In genomic region chr7:157555921-157556320, GRCh38 we compare ENCODE assay signal across 19 cellular contexts.
DNase-seq lines count a peak whose midpoint lies in the region; ATAC-seq, FAIRE-seq and TF ChIP-seq lines count a peak whose summit lies in the region.
"Had no signal": no experiment of that assay in that cellular context is flagged by ENCODE, and none has a peak within 500 bp of the region (broad histone marks: within the 10 kb centered on the region; RNA-seq: fewer than 3 reads in every experiment).

No MANE protein-coding gene starts in this region.

- DNase-seq in activated naive CD8-positive, alpha-beta T cell treated with anti-CD3 and anti-CD28 coated beads, Interleukin-2, amount 10 ng/mL, durations not matched to agents 7 days and 5 days: peak; percentile 20
- DNase-seq in activated naive CD8-positive, alpha-beta T cell treated with anti-CD3 and anti-CD28 coated beads, Interleukin-2, amount 50 U/mL, for 24 hours: no peak
- DNase-seq in astrocyte (ENCODE audit: low read depth) (no peak), mesenteric fat pad (ENCODE audit: low spot score) (peak; percentile 60), upper lobe of right lung (peak; percentile 36), SIG-M5 treated with dmso at 0.1 percent for 504 hours (lab: John Stamatoyannopoulos, UW; ENCODE audit: unreplicated experiment) (no peak), NOMO-1 treated with dmso at 0.1 percent for 144 hours (lab: John Stamatoyannopoulos, UW; ENCODE audit: unreplicated experiment) (no peak)
- DNase-seq: BE2C, GDM1, KBM-7, NCI-H1694 treated with DMSO at 0.1 percent for 48 hours, NCI-H510A treated with DMSO at 0.1 percent for 48 hours, PC-9 had no signal

- POLR2A ChIA-PET in activated naive CD8-positive, alpha-beta T cell treated with anti-CD3 and anti-CD28 coated beads, Interleukin-2, amount 10 ng/mL, durations not matched to agents 7 days and 5 days (lab: Charles Lee): no interaction called here

- TF ChIP-seq CTCF in astrocyte (IDR thresholded peaks at IDR 0.05; ENCODE audit: insufficient read depth, low read depth, low read length): no peak
- no peak for TF ChIP-seq CTCF in upper lobe of right lung (IDR thresholded peaks at IDR 0.05)

- H3K4me1 ChIP-seq in astrocyte (ENCODE audit: insufficient read depth, low read length) (peaks cover 16% of the 10 kb centered on the region), upper lobe of right lung (no peaks in the 10 kb centered on the region)
- H3K4me1 ChIP-seq: BE2C, Caco-2 had no signal

- no peaks in the 10 kb centered on the region for H4K20me1 ChIP-seq in astrocyte (ENCODE audit: insufficient read depth, low read length)

- H3K36me3 Mint-ChIP-seq in activated naive CD8-positive, alpha-beta T cell treated with anti-CD3 and anti-CD28 coated beads, Interleukin-2, amount 10 ng/mL, durations not matched to agents 7 days and 5 days: peaks cover 5% of the 10 kb centered on the region
- H3K36me3 Mint-ChIP-seq in activated naive CD8-positive, alpha-beta T cell treated with anti-CD3 and anti-CD28 coated beads, Interleukin-2, amount 50 U/mL, for 24 hours (ENCODE audit: low read depth): no peaks in the 10 kb centered on the region
- no peaks in the 10 kb centered on the region for H3K36me3 Mint-ChIP-seq in astrocyte (ENCODE audit: low read depth, unreplicated experiment)

- peak overlapping the region; percentile 76 for H3K4me2 ChIP-seq in astrocyte (ENCODE audit: low read length)
- H3K4me2 ChIP-seq: GM23338, PC-9 had no signal

- no peaks in the 10 kb centered on the region for H3K27me3 ChIP-seq in astrocyte (ENCODE audit: insufficient read depth, low read length)
- H3K27me3 ChIP-seq in upper lobe of right lung: no peaks in the 10 kb centered on the region
- H3K27me3 ChIP-seq: BE2C, SJSA1 had no signal

- ATAC-seq in activated naive CD8-positive, alpha-beta T cell treated with anti-CD3 and anti-CD28 coated beads, Interleukin-2, amount 10 ng/mL, durations not matched to agents 7 days and 5 days (ENCODE audit: low read depth): no peak
- no peak for ATAC-seq in activated naive CD8-positive, alpha-beta T cell treated with anti-CD3 and anti-CD28 coated beads, Interleukin-2, amount 50 U/mL, for 24 hours
- no peak for ATAC-seq in upper lobe of right lung
- ATAC-seq: GM23338 had no signal

- H3K4me3 ChIP-seq in astrocyte (ENCODE audit: insufficient read depth, low read depth, low read length): no peak overlapping the region
- no peak overlapping the region for H3K4me3 ChIP-seq in upper lobe of right lung
- H3K4me3 ChIP-seq: GM23338, PC-9, SJSA1 had no signal

- intact Hi-C loops in upper lobe of right lung (cut with DNase I): no loop called here

- H2AFZ ChIP-seq in astrocyte (ENCODE audit: low read depth, low read length): no peak overlapping the region
- H2AFZ ChIP-seq: GM23338, PC-9 had no signal

- no peaks in the 10 kb centered on the region for H3K27me3 Mint-ChIP-seq in activated naive CD8-positive, alpha-beta T cell treated with anti-CD3 and anti-CD28 coated beads, Interleukin-2, amount 10 ng/mL, durations not matched to agents 7 days and 5 days
- H3K27me3 Mint-ChIP-seq in activated naive CD8-positive, alpha-beta T cell treated with anti-CD3 and anti-CD28 coated beads, Interleukin-2, amount 50 U/mL, for 24 hours: no peaks in the 10 kb centered on the region
- no peaks in the 10 kb centered on the region for H3K27me3 Mint-ChIP-seq in astrocyte (ENCODE audit: low read depth, unreplicated experiment)
- H3K27me3 Mint-ChIP-seq: CD4-positive, alpha-beta T cell had no signal

- no peak overlapping the region for H3K27ac Mint-ChIP-seq in activated naive CD8-positive, alpha-beta T cell treated with anti-CD3 and anti-CD28 coated beads, Interleukin-2, amount 10 ng/mL, durations not matched to agents 7 days and 5 days
- H3K27ac Mint-ChIP-seq in activated naive CD8-positive, alpha-beta T cell treated with anti-CD3 and anti-CD28 coated beads, Interleukin-2, amount 50 U/mL, for 24 hours: no peak overlapping the region
- no peak overlapping the region for H3K27ac Mint-ChIP-seq in astrocyte (ENCODE audit: unreplicated experiment)
- H3K27ac Mint-ChIP-seq: CD4-positive, alpha-beta T cell; GM23338 had no signal

- no peak for FAIRE-seq in astrocyte (lab: Jason Lieb, UNC)
- FAIRE-seq: GM19239 had no signal

- H3K4me3 Mint-ChIP-seq in activated naive CD8-positive, alpha-beta T cell treated with anti-CD3 and anti-CD28 coated beads, Interleukin-2, amount 10 ng/mL, durations not matched to agents 7 days and 5 days: no peak overlapping the region
- H3K4me3 Mint-ChIP-seq in activated naive CD8-positive, alpha-beta T cell treated with anti-CD3 and anti-CD28 coated beads, Interleukin-2, amount 50 U/mL, for 24 hours: no peak overlapping the region
- no peak overlapping the region for H3K4me3 Mint-ChIP-seq in astrocyte (ENCODE audit: unreplicated experiment)
- H3K4me3 Mint-ChIP-seq: CD4-positive, alpha-beta T cell; GM23338 had no signal

- H3K27ac ChIP-seq in astrocyte (ENCODE audit: low read depth, low read length): no peak overlapping the region
- no peak overlapping the region for H3K27ac ChIP-seq in upper lobe of right lung
- H3K27ac ChIP-seq: PC-9, RWPE1, SJSA1 had no signal

- no peak overlapping the region for H3K9ac ChIP-seq in astrocyte (ENCODE audit: low read length)

- H3K9me3 ChIP-seq in astrocyte (ENCODE audit: insufficient read depth, low read depth, low read length) (no peaks in the 10 kb centered on the region), upper lobe of right lung (no peaks in the 10 kb centered on the region)
- H3K9me3 ChIP-seq: BE2C, Caco-2 had no signal

- H3K4me1 Mint-ChIP-seq in activated naive CD8-positive, alpha-beta T cell treated with anti-CD3 and anti-CD28 coated beads, Interleukin-2, amount 10 ng/mL, durations not matched to agents 7 days and 5 days: peaks cover 2% of the 10 kb centered on the region
- H3K4me1 Mint-ChIP-seq in activated naive CD8-positive, alpha-beta T cell treated with anti-CD3 and anti-CD28 coated beads, Interleukin-2, amount 50 U/mL, for 24 hours: no peaks in the 10 kb centered on the region
- no peaks in the 10 kb centered on the region for H3K4me1 Mint-ChIP-seq in astrocyte (ENCODE audit: low read depth, unreplicated experiment)
- H3K4me1 Mint-ChIP-seq: GM23338 had no signal

- no peaks in the 10 kb centered on the region for H3K36me3 ChIP-seq in astrocyte (ENCODE audit: insufficient read depth, low read length)
- H3K36me3 ChIP-seq in upper lobe of right lung: no peaks in the 10 kb centered on the region
- H3K36me3 ChIP-seq: BE2C, SJSA1 had no signal

- H3K9me3 Mint-ChIP-seq in activated naive CD8-positive, alpha-beta T cell treated with anti-CD3 and anti-CD28 coated beads, Interleukin-2, amount 10 ng/mL, durations not matched to agents 7 days and 5 days: peaks cover 2% of the 10 kb centered on the region
- H3K9me3 Mint-ChIP-seq in activated naive CD8-positive, alpha-beta T cell treated with anti-CD3 and anti-CD28 coated beads, Interleukin-2, amount 50 U/mL, for 24 hours: no peaks in the 10 kb centered on the region
- peaks cover 15% of the 10 kb centered on the region for H3K9me3 Mint-ChIP-seq in astrocyte (ENCODE audit: unreplicated experiment)
- H3K9me3 Mint-ChIP-seq: CD4-positive, alpha-beta T cell had no signal

- H3K79me2 ChIP-seq in astrocyte (ENCODE audit: insufficient read depth, low read length): no peaks in the 10 kb centered on the region

Comparison
In these comparisons a context has a peak if more than half of its experiments do, and no peak if none do; other contexts are left out.
1. DNase-seq: peak in activated naive CD8-positive, alpha-beta T cell treated with anti-CD3 and anti-CD28 coated beads, Interleukin-2, amount 10 ng/mL, durations not matched to agents 7 days and 5 days (single experiment), mesenteric fat pad (single experiment) and upper lobe of right lung (single experiment); none in activated naive CD8-positive, alpha-beta T cell treated with anti-CD3 and anti-CD28 coated beads, Interleukin-2, amount 50 U/mL, for 24 hours (single experiment), astrocyte (single experiment), SIG-M5 treated with dmso at 0.1 percent for 504 hours (single experiment) and NOMO-1 treated with dmso at 0.1 percent for 144 hours (single experiment).